9 cellular contexts compared by ENCODE assay signal in genomic region chr17:6548578-6549330, GRCh38. TPM values are rescaled to one million over a fixed set of nuclear protein-coding genes. Genes with fewer than 3 reads are reported as not detected.
DNase-seq lines count a peak whose midpoint lies in the region; ATAC-seq lines count a peak whose summit lies in the region.
"Had no signal": no experiment of that assay in that cellular context is flagged by ENCODE, and none has a peak within 500 bp of the region (broad histone marks: within the 10 kb centered on the region; RNA-seq: fewer than 3 reads in every experiment).

No MANE protein-coding gene starts in this region.

- H3F3A ChIP-seq in GM23248 (ENCODE audit: insufficient read depth): no peaks in the 10 kb centered on the region

- peaks cover 8% of the 10 kb centered on the region for H3K27me3 Mint-ChIP-seq in stimulated activated naive CD8-positive, alpha-beta T cell treated with anti-CD3 and anti-CD28 coated beads, Interleukin-15, amount 100 ng/mL, for 72 hours
- peaks cover 12% of the 10 kb centered on the region for H3K27me3 Mint-ChIP-seq in T-helper 17 cell

- peak overlapping the region; percentile 24 to 88 for H3K27ac Mint-ChIP-seq in stimulated activated naive CD8-positive, alpha-beta T cell treated with anti-CD3 and anti-CD28 coated beads, Interleukin-15, amount 100 ng/mL, for 72 hours
- no peak overlapping the region for H3K27ac Mint-ChIP-seq in T-helper 17 cell

- no peaks in the 10 kb centered on the region for H3K79me2 ChIP-seq in GM23248 (ENCODE audit: insufficient read depth)

- peak; percentile 93 for ATAC-seq in stimulated activated naive CD8-positive, alpha-beta T cell treated with anti-CD3 and anti-CD28 coated beads, Interleukin-15, amount 100 ng/mL, for 72 hours
- ATAC-seq in stimulated activated naive CD8-positive, alpha-beta T cell treated with anti-CD3 and anti-CD28 coated beads, Interleukin-15, Interleukin-2, amounts not matched to agents 100 U/mL and 50 U/mL, for 24 hours: no peak
- ATAC-seq in T-helper 17 cell: peak; percentile 63
- ATAC-seq in left ventricle myocardium superior: peak; percentile 88
- ATAC-seq in HG02973 (IDR thresholded peaks at IDR 0.05; ENCODE audit: unreplicated experiment): no peak

- intact Hi-C loops in left ventricle myocardium superior (cut with micrococcal nuclease): no loop called here

- peaks cover 7% of the 10 kb centered on the region; the same call in 1 of the 2 replicates for H3K4me1 ChIP-seq in GM23248 (ENCODE audit: insufficient read depth)

- no peaks in the 10 kb centered on the region for H3K9me3 Mint-ChIP-seq in stimulated activated naive CD8-positive, alpha-beta T cell treated with anti-CD3 and anti-CD28 coated beads, Interleukin-15, amount 100 ng/mL, for 72 hours

- in situ Hi-C loops in GM23248 (cut with MboI): no loop called here

- peak overlapping the region in 1 of 2 donors; percentile 51 for H3K4me3 Mint-ChIP-seq in stimulated activated naive CD8-positive, alpha-beta T cell treated with anti-CD3 and anti-CD28 coated beads, Interleukin-15, amount 100 ng/mL, for 72 hours
- H3K4me3 Mint-ChIP-seq in T-helper 17 cell: peak overlapping the region; percentile 76

- H3K9me2 ChIP-seq in GM23248 (ENCODE audit: insufficient read depth): no peaks in the 10 kb centered on the region

- H4K20me1 ChIP-seq in GM23248 (ENCODE audit: insufficient read depth): no peaks in the 10 kb centered on the region

- H3K4me3 ChIP-seq in GM23248: no peak overlapping the region

- no peaks in the 10 kb centered on the region for H3K27me3 ChIP-seq in GM23248 (replicated peaks; ENCODE audit: insufficient read depth)

- peaks cover 25% of the 10 kb centered on the region for H3K4me1 Mint-ChIP-seq in stimulated activated naive CD8-positive, alpha-beta T cell treated with anti-CD3 and anti-CD28 coated beads, Interleukin-15, amount 100 ng/mL, for 72 hours
- peaks cover 15% of the 10 kb centered on the region for H3K4me1 Mint-ChIP-seq in T-helper 17 cell

- 68 to 71% methylated on average over 11 of the region's 11 CpGs for WGBS in GM23248 (ENCODE audit: low coverage in 1 of 2, low lambda C conversion rate in 2 of 2, missing lambda C conversion rate in 2 of 2), 2 experiments

- H3K9ac ChIP-seq in GM23248: no peak overlapping the region

- no peak overlapping the region for H2AFZ ChIP-seq in GM23248

- peaks cover 5% of the 10 kb centered on the region for H3K36me3 Mint-ChIP-seq in T-helper 17 cell (ENCODE audit: low read depth)

- DNase-seq in stimulated activated naive CD8-positive, alpha-beta T cell treated with anti-CD3 and anti-CD28 coated beads, Interleukin-15, amount 100 ng/mL, for 72 hours: peak; percentile 19 to 40
- DNase-seq in stimulated activated naive CD8-positive, alpha-beta T cell treated with anti-CD3 and anti-CD28 coated beads, Interleukin-15, Interleukin-2, amounts not matched to agents 100 U/mL and 50 U/mL, for 24 hours: no peak
- DNase-seq in T-helper 17 cell (no peak), left ventricle myocardium superior (peak; percentile 36), COR-L47 (lab: John Stamatoyannopoulos, UW) (no peak), MV-4-11 (lab: John Stamatoyannopoulos, UW) (no peak), GM23248 (no peak)
- DNase-seq: NCI-H1092 treated with DMSO at 0.1 percent for 48 hours had no signal

- no peak overlapping the region for H3K4me2 ChIP-seq in GM23248 (ENCODE audit: unreplicated experiment)

- H3K27ac ChIP-seq in GM23248: no peak overlapping the region

- H3K9me3 ChIP-seq in T-helper 17 cell (ENCODE audit: control insufficient read depth, low read length, poor library complexity, severe bottlenecking): no peaks in the 10 kb centered on the region
- H3K9me3 ChIP-seq in GM23248 (ENCODE audit: low read depth): no peaks in the 10 kb centered on the region

- no peaks in the 10 kb centered on the region for H3K36me3 ChIP-seq in GM23248 (ENCODE audit: low read depth)

RNA-seq across cellular contexts. Expression of gene PITPNM3, which starts 7.6 kb away (rescaled TPM):
- total RNA-seq in T-helper 17 cell (under 1 TPM; 0.31 to 0.52 TPM), left ventricle myocardium superior (0.59 TPM)
- total RNA-seq in GM23248 (2014; rRNA removed; shearing (Covaris generic)): 12.8 and 13.7 TPM in 2 replicates
- polyA plus RNA-seq in GM23248 (2016; fragmentation: Nextera tagmentation; extraction: Ambion mirVana): 6.5 and 6.9 TPM in 2 replicates

Comparison
In these comparisons a context has a peak if more than half of its experiments do, and no peak if none do; other contexts are left out.
1. ATAC-seq: peak in stimulated activated naive CD8-positive, alpha-beta T cell treated with anti-CD3 and anti-CD28 coated beads, Interleukin-15, amount 100 ng/mL, for 72 hours (single experiment), T-helper 17 cell (single experiment) and left ventricle myocardium superior (single experiment); none in stimulated activated naive CD8-positive, alpha-beta T cell treated with anti-CD3 and anti-CD28 coated beads, Interleukin-15, Interleukin-2, amounts not matched to agents 100 U/mL and 50 U/mL, for 24 hours (single experiment) and HG02973 (single experiment).
2. DNase-seq: peak in stimulated activated naive CD8-positive, alpha-beta T cell treated with anti-CD3 and anti-CD28 coated beads, Interleukin-15, amount 100 ng/mL, for 72 hours (2 of 2) and left ventricle myocardium superior (single experiment); none in stimulated activated naive CD8-positive, alpha-beta T cell treated with anti-CD3 and anti-CD28 coated beads, Interleukin-15, Interleukin-2, amounts not matched to agents 100 U/mL and 50 U/mL, for 24 hours (single experiment), T-helper 17 cell (0 of 3), COR-L47 (single experiment), MV-4-11 (single experiment) and GM23248 (single experiment).